Comparison of ENCODE assay signal across 13 cellular contexts in the genomic region with DNA sequence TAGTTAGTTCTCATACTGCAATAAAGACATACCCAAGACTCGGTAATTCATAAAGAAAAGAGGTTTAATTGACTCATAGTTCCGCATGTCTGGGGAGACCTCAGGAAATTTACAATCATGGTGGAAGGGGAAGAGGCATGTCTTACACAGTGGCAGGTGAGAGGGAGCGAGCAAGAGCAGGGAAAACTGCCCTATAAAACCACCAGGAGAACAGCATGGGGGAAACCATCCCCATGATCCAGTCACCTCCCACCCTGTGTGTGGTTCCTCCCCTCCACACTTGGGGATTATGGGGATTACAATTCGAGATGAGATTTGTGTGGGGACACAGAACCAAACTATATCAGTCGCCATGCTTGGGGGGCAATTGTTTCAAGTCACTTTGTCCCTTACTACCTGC. TPM values are rescaled to one million over a fixed set of nuclear protein-coding genes. Genes with fewer than 3 reads are reported as not detected.
DNase-seq lines count a peak whose midpoint lies in the region; ATAC-seq and TF ChIP-seq lines count a peak whose summit lies in the region.
"Had no signal": no experiment of that assay in that cellular context is flagged by ENCODE, and none has a peak within 500 bp of the region (broad histone marks: within the 10 kb centered on the region; RNA-seq: fewer than 3 reads in every experiment).

No MANE protein-coding gene starts in this region.

- H3K4me2 ChIP-seq in IMR-90 (ENCODE audit: low read depth, low read length), result no peak overlapping the region

- no peak for TF ChIP-seq POLR2A in IMR-90 (IDR thresholded peaks at IDR 0.05; ENCODE audit: low read depth, low read length)

- H2BK20ac ChIP-seq in IMR-90 (ENCODE audit: low read depth, low read length), result no peak overlapping the region

- no peak overlapping the region for H2BK15ac ChIP-seq in IMR-90 (ENCODE audit: low read depth, low read length)

- no peak overlapping the region for H2AK9ac ChIP-seq in IMR-90 (replicated peaks; ENCODE audit: low read depth, low read length, poor library complexity)

- no peak overlapping the region for H3K23ac ChIP-seq in IMR-90 (ENCODE audit: low read depth, low read length)

- H3K14ac ChIP-seq in IMR-90 (replicated peaks; ENCODE audit: low read depth, low read length), result no peak overlapping the region

- H2BK5ac ChIP-seq in IMR-90 (ENCODE audit: low read depth, low read length, poor library complexity, severe bottlenecking), result no peak overlapping the region

- H3K56ac ChIP-seq in IMR-90 (ENCODE audit: extremely low read depth, insufficient read depth, low read length), result no peak overlapping the region

- H3K27ac ChIP-seq in IMR-90 (ENCODE audit: insufficient read depth, low read length), result no peak overlapping the region
- H3K27ac ChIP-seq: SJSA1 had no signal

- H4K20me1 ChIP-seq in IMR-90 (ENCODE audit: insufficient read depth, low read length), result no peaks in the 10 kb centered on the region

- peaks cover 18% of the 10 kb centered on the region for H3K36me3 Mint-ChIP-seq in activated CD8-positive, alpha-beta memory T cell treated with anti-CD3 and anti-CD28 coated beads, Interleukin-2, amount 10 ng/mL, durations not matched to agents 7 days and 5 days
- peaks cover 6% of the 10 kb centered on the region for H3K36me3 Mint-ChIP-seq in chondrocyte (ENCODE audit: low read depth)
- H3K36me3 Mint-ChIP-seq in osteocyte (ENCODE audit: unreplicated experiment), result peaks cover 6% of the 10 kb centered on the region

- peak overlapping the region; percentile 32 for H3K4me3 Mint-ChIP-seq in activated CD8-positive, alpha-beta memory T cell treated with anti-CD3 and anti-CD28 coated beads, Interleukin-2, amount 10 ng/mL, durations not matched to agents 7 days and 5 days
- H3K4me3 Mint-ChIP-seq in chondrocyte (ENCODE audit: unreplicated experiment), result peak overlapping the region; percentile 38
- H3K4me3 Mint-ChIP-seq in osteocyte (ENCODE audit: unreplicated experiment), result peak overlapping the region; percentile 33

- H3K9ac ChIP-seq in IMR-90 (ENCODE audit: low read depth, low read length), result no peak overlapping the region

- H2AK5ac ChIP-seq in IMR-90 (ENCODE audit: low read depth, low read length), result no peak overlapping the region

- TF ChIP-seq CTCF in IMR-90 (conservative IDR thresholded peaks at IDR 0.05; ENCODE audit: low read depth, low read length), result no peak
- no peak for TF ChIP-seq CTCF in chondrocyte (IDR thresholded peaks at IDR 0.05)
- no peak for TF ChIP-seq CTCF in osteocyte (IDR thresholded peaks at IDR 0.05)

- H3K18ac ChIP-seq in IMR-90 (ENCODE audit: low read depth, low read length), result no peak overlapping the region

- no peaks in the 10 kb centered on the region for H3K9me3 ChIP-seq in IMR-90 (ENCODE audit: control insufficient read depth, insufficient read depth, low read length)
- H3K9me3 ChIP-seq: left lung, SJSA1, stomach had no signal

- peaks cover 30% of the 10 kb centered on the region for H3K4me1 Mint-ChIP-seq in activated CD8-positive, alpha-beta memory T cell treated with anti-CD3 and anti-CD28 coated beads, Interleukin-2, amount 10 ng/mL, durations not matched to agents 7 days and 5 days
- H3K4me1 Mint-ChIP-seq in chondrocyte (ENCODE audit: low read depth) (peaks cover 20% of the 10 kb centered on the region), osteocyte (ENCODE audit: unreplicated experiment) (peaks cover 22% of the 10 kb centered on the region)

- no peak overlapping the region for H3K27ac Mint-ChIP-seq in activated CD8-positive, alpha-beta memory T cell treated with anti-CD3 and anti-CD28 coated beads, Interleukin-2, amount 10 ng/mL, durations not matched to agents 7 days and 5 days
- H3K27ac Mint-ChIP-seq in chondrocyte (ENCODE audit: unreplicated experiment) (no peak overlapping the region), osteocyte (ENCODE audit: unreplicated experiment) (no peak overlapping the region)

- H3K27me3 ChIP-seq in IMR-90 (ENCODE audit: control insufficient read depth, insufficient read depth, low read length), result no peaks in the 10 kb centered on the region
- H3K27me3 ChIP-seq: dorsolateral prefrontal cortex, left lung, SJSA1, stomach had no signal

- no peak for TF ChIP-seq RAD21 in IMR-90 (IDR thresholded peaks at IDR 0.05; ENCODE audit: low read length)

- H3K4ac ChIP-seq in IMR-90 (ENCODE audit: low read depth, low read length), result no peak overlapping the region

- peaks cover 2 to 10% of the 10 kb centered on the region in 2 experiments; a peak in 1 of 4 replicates for H3K79me1 ChIP-seq in IMR-90 (ENCODE audit: low read depth in 1 of 2, low read length in 2 of 2)

- H4K91ac ChIP-seq in IMR-90 (ENCODE audit: insufficient read depth, low read depth, low read length), result no peak overlapping the region

- H3K9me3 Mint-ChIP-seq in activated CD8-positive, alpha-beta memory T cell treated with anti-CD3 and anti-CD28 coated beads, Interleukin-2, amount 10 ng/mL, durations not matched to agents 7 days and 5 days (ENCODE audit: low read depth), result no peaks in the 10 kb centered on the region
- H3K9me3 Mint-ChIP-seq in chondrocyte (ENCODE audit: low read depth) (no peaks in the 10 kb centered on the region), osteocyte (ENCODE audit: unreplicated experiment) (no peaks in the 10 kb centered on the region)

- BruUV-seq in IMR-90 (replicated peaks; lab: Mats Ljungman, UMichigan), result no TSS peak

- WGBS in IMR-90 (ENCODE audit: extremely low coverage in 2 of 2, insufficient read length in 1 of 2), 2 experiments, result no CpG with 5 or more reads among the region's 5 CpGs

- no peak for ATAC-seq in activated CD8-positive, alpha-beta memory T cell treated with anti-CD3 and anti-CD28 coated beads, Interleukin-2, amount 10 ng/mL, durations not matched to agents 7 days and 5 days
- ATAC-seq in IMR-90 (ENCODE audit: low read depth) (no peak), GM19397 (IDR thresholded peaks at IDR 0.05; ENCODE audit: unreplicated experiment) (no peak)

- no peak overlapping the region for H3K4me3 ChIP-seq in IMR-90 (ENCODE audit: insufficient read depth, low read depth, low read length)

- H2BK120ac ChIP-seq in IMR-90 (ENCODE audit: low read depth, low read length), result no peak overlapping the region

- H4K5ac ChIP-seq in IMR-90 (ENCODE audit: low read depth, low read length), result no peak overlapping the region

- intact Hi-C loops in IMR-90 (cut with micrococcal nuclease), result loop anchor here (10.0 kb wide), 1 partner anchor 223 kb away; the partner anchor contains the start of gene FASTKD1

- H3K36me3 ChIP-seq in IMR-90 (ENCODE audit: control insufficient read depth, insufficient read depth, low read length), result peaks cover 4% of the 10 kb centered on the region

- POLR2A ChIA-PET in IMR-90 (lab: Charles Lee; ENCODE audit: unreplicated experiment), result no interaction called here

- dilution Hi-C loops in IMR-90 (cut with HindIII; ENCODE audit: low sequenced_read_pairs, unreplicated experiment), result no loop called here

- no peak for DNase-seq in activated CD8-positive, alpha-beta memory T cell treated with anti-CD3 and anti-CD28 coated beads, Interleukin-2, amount 10 ng/mL, durations not matched to agents 7 days and 5 days
- DNase-seq in activated CD8-positive, alpha-beta memory T cell treated with anti-CD3 and anti-CD28 coated beads, Interleukin-2, amount 50 U/mL, for 4 hours, result no peak
- DNase-seq in IMR-90, result no peak
- DNase-seq in chondrocyte (ENCODE audit: low spot score), result no peak
- DNase-seq in osteocyte (ENCODE audit: extremely low spot score, unreplicated experiment), result no peak
- DNase-seq in epidermal melanocyte (ENCODE audit: insufficient read length, low spot score), result no peak
- DNase-seq in middle frontal gyrus (ENCODE audit: extremely low spot score, low spot score), result no peak
- DNase-seq: dorsolateral prefrontal cortex, left lung, NCI-H1105 treated with DMSO at 0.1 percent for 48 hours, stomach had no signal

- H3K9me1 ChIP-seq in IMR-90 (ENCODE audit: insufficient read depth, low read length), result no peaks in the 10 kb centered on the region

- H2AFZ ChIP-seq in IMR-90 (replicated peaks; ENCODE audit: low read length, poor library complexity), result peak overlapping the region; percentile 34

- CTCF ChIA-PET in activated CD8-positive, alpha-beta memory T cell treated with anti-CD3 and anti-CD28 coated beads, Interleukin-2, amount 10 ng/mL, durations not matched to agents 7 days and 5 days (lab: Charles Lee), result no interaction called here
- CTCF ChIA-PET in IMR-90 (lab: Yijun Ruan, JAX), result no interaction called here

- in situ Hi-C loops in IMR-90 (cut with MboI; ENCODE audit: low sequenced_read_pairs), result no loop called here

- 0 out of 2 replicates have a peak, but pooled peaks cover 1% of the 10 kb centered on the region for H3K4me1 ChIP-seq in IMR-90 (ENCODE audit: control insufficient read depth, insufficient read depth, low read length)

- H3K27me3 Mint-ChIP-seq in activated CD8-positive, alpha-beta memory T cell treated with anti-CD3 and anti-CD28 coated beads, Interleukin-2, amount 10 ng/mL, durations not matched to agents 7 days and 5 days, result peaks cover 5% of the 10 kb centered on the region
- H3K27me3 Mint-ChIP-seq in chondrocyte (ENCODE audit: low read depth) (no peaks in the 10 kb centered on the region), osteocyte (ENCODE audit: unreplicated experiment) (no peaks in the 10 kb centered on the region)

- H4K8ac ChIP-seq in IMR-90 (ENCODE audit: low read depth in 2 of 2, low read length in 2 of 2), result peak overlapping the region in 1 of 2 experiments; percentile 96; a peak in 2 of 4 replicates

RNA-seq across cellular contexts. Expression of gene SSB, which starts 1.1 kb away (rescaled TPM):
- total RNA-seq in activated CD8-positive, alpha-beta memory T cell treated with anti-CD3 and anti-CD28 coated beads, Interleukin-2, amount 10 ng/mL, durations not matched to agents 7 days and 5 days, result 10 to 100 TPM; 88.2 to 88.9 TPM
- 41.2 and 137 TPM in 2 replicates for total RNA-seq in IMR-90 (2012; rRNA removed)
- polyA plus RNA-seq in IMR-90 (2012; rRNA removed), result 65.5 and 75.5 TPM in 2 replicates
- 12.7 and 21.5 TPM in 2 replicates for polyA plus RNA-seq in IMR-90 (2012; cell fraction: cytosol; rRNA removed)
- polyA plus RNA-seq in IMR-90 (2012; cell fraction: nucleus; rRNA removed; ENCODE audit: low replicate concordance), result 5.3 and 48.1 TPM in 2 replicates
- 93.5 to 105 TPM (median 95.1 TPM) in 3 replicates for total RNA-seq in chondrocyte
- 103 and 111 TPM in 2 replicates for total RNA-seq in osteocyte

RNA-seq across cellular contexts. Expression of gene METTL5, which starts 27.1 kb away (rescaled TPM):
- 10 to 100 TPM; 62.7 to 68.5 TPM for total RNA-seq in activated CD8-positive, alpha-beta memory T cell treated with anti-CD3 and anti-CD28 coated beads, Interleukin-2, amount 10 ng/mL, durations not matched to agents 7 days and 5 days
- 49.8 and 81.9 TPM in 2 replicates for total RNA-seq in IMR-90 (2012; rRNA removed)
- 31.7 and 38.3 TPM in 2 replicates for polyA plus RNA-seq in IMR-90 (2012; rRNA removed)
- 11.0 and 14.4 TPM in 2 replicates for polyA plus RNA-seq in IMR-90 (2012; cell fraction: cytosol; rRNA removed)
- polyA plus RNA-seq in IMR-90 (2012; cell fraction: nucleus; rRNA removed; ENCODE audit: low replicate concordance), result 2.6 and 9.9 TPM in 2 replicates
- 43.5 to 47.6 TPM (median 45.2 TPM) in 3 replicates for total RNA-seq in chondrocyte
- 37.6 and 42.8 TPM in 2 replicates for total RNA-seq in osteocyte

RNA-seq across cellular contexts. Expression of gene UBR3, which starts 29.7 kb away (rescaled TPM):
- total RNA-seq in activated CD8-positive, alpha-beta memory T cell treated with anti-CD3 and anti-CD28 coated beads, Interleukin-2, amount 10 ng/mL, durations not matched to agents 7 days and 5 days, result 10 to 100 TPM; 21.3 to 23.2 TPM
- total RNA-seq in IMR-90 (2012; rRNA removed) (33.9 and 51.9 TPM in 2 replicates), chondrocyte (30.9 to 44.0 TPM (median 32.4 TPM) in 3 replicates), osteocyte (34.5 and 38.0 TPM in 2 replicates)
- 7.3 and 10.0 TPM in 2 replicates for polyA plus RNA-seq in IMR-90 (2012; rRNA removed)
- polyA plus RNA-seq in IMR-90 (2012; cell fraction: cytosol; rRNA removed), result 1.5 and 3.0 TPM in 2 replicates
- polyA plus RNA-seq in IMR-90 (2012; cell fraction: nucleus; rRNA removed; ENCODE audit: low replicate concordance), result 2.2 and 19.8 TPM in 2 replicates
